In genomic region chr9:92295827-92296258, GRCh38 we compare ENCODE assay signal across 10 cellular contexts. TPM values are rescaled to one million over a fixed set of nuclear protein-coding genes. Genes with fewer than 3 reads are reported as not detected.
DNase-seq lines count a peak whose midpoint lies in the region; ATAC-seq and TF ChIP-seq lines count a peak whose summit lies in the region.
"Had no signal": no experiment of that assay in that cellular context is flagged by ENCODE, and none has a peak within 500 bp of the region (broad histone marks: within the 10 kb centered on the region; RNA-seq: fewer than 3 reads in every experiment).

No MANE protein-coding gene starts in this region.

- ATAC-seq in WTC11, result no peak

- CTCF ChIA-PET in WTC11 (lab: Charles Lee), result no interaction called here

- H3K4me3 Mint-ChIP-seq in WTC11, result no peak overlapping the region

- no peaks in the 10 kb centered on the region for H3K9me3 Mint-ChIP-seq in WTC11

- 60 to 78% methylated on average over 1 of the region's 4 CpGs for WGBS in mesodermal cell (ENCODE audit: insufficient coverage in 2 of 2), 2 experiments

- peak overlapping the region; percentile 94 for H3K27ac ChIP-seq in mesodermal cell (ENCODE audit: low read depth, low read length, severe bottlenecking)

- peaks cover 10% of the 10 kb centered on the region for H3K4me1 ChIP-seq in mesodermal cell (ENCODE audit: control insufficient read depth, insufficient read depth, low read length, poor library complexity, severe bottlenecking)

- H3K4me3 ChIP-seq in Jurkat, Clone E6-1 (ENCODE audit: low read length), result no peak overlapping the region
- no peak overlapping the region for H3K4me3 ChIP-seq in mesodermal cell (ENCODE audit: extremely low read depth, insufficient read depth, low read length, poor library complexity, severe bottlenecking)

- TF ChIP-seq CTCF in WTC11 (IDR thresholded peaks at IDR 0.05), result no peak

- DNase-seq in DMS53 (lab: John Stamatoyannopoulos, UW) (peak; percentile 71), WTC11 (ENCODE audit: low spot score) (no peak), kidney glomerular epithelial cell (lab: John Stamatoyannopoulos, UW) (no peak), COLO668 (lab: John Stamatoyannopoulos, UW; ENCODE audit: unreplicated experiment) (no peak), NCI-H146 (lab: John Stamatoyannopoulos, UW) (no peak), NCI-H187 treated with DMSO at 0.1 percent for 48 hours (lab: John Stamatoyannopoulos, UW) (no peak)
- DNase-seq in Jurkat, Clone E6-1 (ENCODE audit: low read depth, low spot score), result peak; percentile 82
- DNase-seq: IMR-90, kidney had no signal

- H3K36me3 Mint-ChIP-seq in WTC11, result peaks cover 46% of the 10 kb centered on the region

- no peaks in the 10 kb centered on the region for H3K9me3 ChIP-seq in mesodermal cell (ENCODE audit: control insufficient read depth, low read length)

- H3K27ac Mint-ChIP-seq in WTC11, result peak overlapping the region; percentile 70; the same call in 1 of the 2 replicates

- POLR2A ChIA-PET in WTC11 (lab: Charles Lee), result no interaction called here

- peaks cover 16% of the 10 kb centered on the region for H3K4me1 Mint-ChIP-seq in WTC11

- no peaks in the 10 kb centered on the region for H3K27me3 Mint-ChIP-seq in WTC11 (ENCODE audit: low read depth)

- H3K36me3 ChIP-seq in mesodermal cell (ENCODE audit: control insufficient read depth, insufficient read depth, low read length), result peaks cover 39% of the 10 kb centered on the region

TF ChIP-seq in WTC11, 78 proteins besides CTCF, POLR2A, EP300 and RAD21:
- TF ChIP-seq TEAD1 (CRISPR knock-in tag; IDR thresholded peaks at IDR 0.05) (no peak), ZNF671 (CRISPR knock-in tag; IDR thresholded peaks at IDR 0.05) (no peak), GABPB1 (CRISPR knock-in tag; IDR thresholded peaks at IDR 0.05) (no peak), ERG (CRISPR knock-in tag; IDR thresholded peaks at IDR 0.05) (no peak), FOXP4 (CRISPR knock-in tag; IDR thresholded peaks at IDR 0.05) (no peak), USF1 (CRISPR knock-in tag; IDR thresholded peaks at IDR 0.05) (no peak), CREB1 (CRISPR knock-in tag; IDR thresholded peaks at IDR 0.05) (no peak), ZNF121 (CRISPR knock-in tag; IDR thresholded peaks at IDR 0.05) (no peak), EMX1 (CRISPR knock-in tag; IDR thresholded peaks at IDR 0.05) (no peak)
TF ChIP-seq in WTC11: peak in this region for 0.

RNA-seq across cellular contexts. Expression of gene IARS1, which starts 2.3 kb away (rescaled TPM):
- 148 TPM for polyA plus RNA-seq in Jurkat, Clone E6-1 (2012; ENCODE audit: insufficient read depth, insufficient read length)
- 198 to 220 TPM (median 199 TPM) in 3 replicates for total RNA-seq in WTC11 (2021)
- 144 TPM for polyA plus RNA-seq in mesodermal cell (2013, experiment 1 of 2)
- 143 TPM for polyA plus RNA-seq in mesodermal cell (2013, experiment 2 of 2)

RNA-seq across cellular contexts. Expression of gene NOL8, which starts 29.3 kb away (rescaled TPM):
- 40.5 TPM for polyA plus RNA-seq in Jurkat, Clone E6-1 (2012; ENCODE audit: insufficient read depth, insufficient read length)
- 26.6 to 32.3 TPM (median 32.2 TPM) in 3 replicates for total RNA-seq in WTC11 (2021)
- 18.8 TPM for polyA plus RNA-seq in mesodermal cell (2013, experiment 1 of 2)
- polyA plus RNA-seq in mesodermal cell (2013, experiment 2 of 2), result 23.0 TPM

RNA-seq across cellular contexts. Expression of gene CENPP, which starts 29.9 kb away (rescaled TPM):
- polyA plus RNA-seq in Jurkat, Clone E6-1 (2012; ENCODE audit: insufficient read depth, insufficient read length), result 17.7 TPM
- 12.2 to 15.0 TPM (median 14.3 TPM) in 3 replicates for total RNA-seq in WTC11 (2021)
- 11.4 TPM for polyA plus RNA-seq in mesodermal cell (2013, experiment 1 of 2)
- polyA plus RNA-seq in mesodermal cell (2013, experiment 2 of 2), result 14.7 TPM

Comparison
In these comparisons a context has a peak if more than half of its experiments do, and no peak if none do; other contexts are left out.
1. DNase-seq: peak in DMS53 (single experiment) and Jurkat, Clone E6-1 (single experiment); none in WTC11 (single experiment), kidney glomerular epithelial cell (single experiment), COLO668 (single experiment), NCI-H146 (single experiment) and NCI-H187 treated with DMSO at 0.1 percent for 48 hours (single experiment).